Comparison of ENCODE assay signal across 1 cellular context in genomic region chr9:112170968-112171367, GRCh38.
A peak's percentile ranks its signal among the peaks of the same experiment; 100 is the strongest.
TF ChIP-seq lines count a peak whose summit lies in the region.

No MANE protein-coding gene starts in this region.

TF ChIP-seq in K562, 482 proteins besides CTCF, POLR2A, EP300 and RAD21 (continued from another document and continues in another):
- TF ChIP-seq, protein P1, sequence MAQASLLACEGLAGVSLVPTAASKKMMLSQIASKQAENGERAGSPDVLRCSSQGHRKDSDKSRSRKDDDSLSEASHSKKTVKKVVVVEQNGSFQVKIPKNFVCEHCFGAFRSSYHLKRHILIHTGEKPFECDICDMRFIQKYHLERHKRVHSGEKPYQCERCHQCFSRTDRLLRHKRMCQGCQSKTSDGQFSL (CRISPR knock-in tag; IDR thresholded peaks at IDR 0.05) = no peak
- TF ChIP-seq, protein P1 (tag; IDR thresholded peaks at IDR 0.05) = no peak
- no peak for TF ChIP-seq BRD9 (IDR thresholded peaks at IDR 0.05; ENCODE audit: low read depth, partially characterized antibody)
- no peak for TF ChIP-seq ELF2 (CRISPR knock-in tag; IDR thresholded peaks at IDR 0.05)
- TF ChIP-seq PKNOX1 (IDR thresholded peaks at IDR 0.05) = no peak; the same call in 1 of the 2 replicates
- TF ChIP-seq ZNF408 (CRISPR knock-in tag; IDR thresholded peaks at IDR 0.05; ENCODE audit: low read depth) = no peak
- no peak for TF ChIP-seq ZNF717 (CRISPR knock-in tag; IDR thresholded peaks at IDR 0.05)
- no peak for TF ChIP-seq TARDBP (IDR thresholded peaks at IDR 0.05)
- TF ChIP-seq JUND (IDR thresholded peaks at IDR 0.05; ENCODE audit: borderline replicate concordance, low read depth, low read length) = no peak
- TF ChIP-seq JUND (tag; IDR thresholded peaks at IDR 0.05; ENCODE audit: borderline replicate concordance, low read depth, low read length) = no peak
- no peak for TF ChIP-seq KAT2B (IDR thresholded peaks at IDR 0.05; ENCODE audit: low read depth, low read length)
- TF ChIP-seq ATF4 (CRISPR knock-in tag; IDR thresholded peaks at IDR 0.05) = no peak
- TF ChIP-seq, protein P2, sequence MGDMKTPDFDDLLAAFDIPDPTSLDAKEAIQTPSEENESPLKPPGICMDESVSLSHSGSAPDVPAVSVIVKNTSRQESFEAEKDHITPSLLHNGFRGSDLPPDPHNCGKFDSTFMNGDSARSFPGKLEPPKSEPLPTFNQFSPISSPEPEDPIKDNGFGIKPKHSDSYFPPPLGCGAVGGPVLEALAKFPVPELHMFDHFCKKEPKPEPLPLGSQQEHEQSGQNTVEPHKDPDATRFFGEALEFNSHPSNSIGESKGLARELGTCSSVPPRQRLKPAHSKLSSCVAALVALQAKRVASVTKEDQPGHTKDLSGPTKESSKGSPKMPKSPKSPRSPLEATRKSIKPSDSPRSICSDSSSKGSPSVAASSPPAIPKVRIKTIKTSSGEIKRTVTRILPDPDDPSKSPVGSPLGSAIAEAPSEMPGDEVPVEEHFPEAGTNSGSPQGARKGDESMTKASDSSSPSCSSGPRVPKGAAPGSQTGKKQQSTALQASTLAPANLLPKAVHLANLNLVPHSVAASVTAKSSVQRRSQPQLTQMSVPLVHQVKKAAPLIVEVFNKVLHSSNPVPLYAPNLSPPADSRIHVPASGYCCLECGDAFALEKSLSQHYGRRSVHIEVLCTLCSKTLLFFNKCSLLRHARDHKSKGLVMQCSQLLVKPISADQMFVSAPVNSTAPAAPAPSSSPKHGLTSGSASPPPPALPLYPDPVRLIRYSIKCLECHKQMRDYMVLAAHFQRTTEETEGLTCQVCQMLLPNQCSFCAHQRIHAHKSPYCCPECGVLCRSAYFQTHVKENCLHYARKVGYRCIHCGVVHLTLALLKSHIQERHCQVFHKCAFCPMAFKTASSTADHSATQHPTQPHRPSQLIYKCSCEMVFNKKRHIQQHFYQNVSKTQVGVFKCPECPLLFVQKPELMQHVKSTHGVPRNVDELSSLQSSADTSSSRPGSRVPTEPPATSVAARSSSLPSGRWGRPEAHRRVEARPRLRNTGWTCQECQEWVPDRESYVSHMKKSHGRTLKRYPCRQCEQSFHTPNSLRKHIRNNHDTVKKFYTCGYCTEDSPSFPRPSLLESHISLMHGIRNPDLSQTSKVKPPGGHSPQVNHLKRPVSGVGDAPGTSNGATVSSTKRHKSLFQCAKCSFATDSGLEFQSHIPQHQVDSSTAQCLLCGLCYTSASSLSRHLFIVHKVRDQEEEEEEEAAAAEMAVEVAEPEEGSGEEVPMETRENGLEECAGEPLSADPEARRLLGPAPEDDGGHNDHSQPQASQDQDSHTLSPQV (IDR thresholded peaks at IDR 0.05) = no peak
- no peak; the same call in 1 of the 2 replicates for TF ChIP-seq DMBX1 (CRISPR knock-in tag; IDR thresholded peaks at IDR 0.05; ENCODE audit: borderline replicate concordance)
- TF ChIP-seq, protein P3, sequence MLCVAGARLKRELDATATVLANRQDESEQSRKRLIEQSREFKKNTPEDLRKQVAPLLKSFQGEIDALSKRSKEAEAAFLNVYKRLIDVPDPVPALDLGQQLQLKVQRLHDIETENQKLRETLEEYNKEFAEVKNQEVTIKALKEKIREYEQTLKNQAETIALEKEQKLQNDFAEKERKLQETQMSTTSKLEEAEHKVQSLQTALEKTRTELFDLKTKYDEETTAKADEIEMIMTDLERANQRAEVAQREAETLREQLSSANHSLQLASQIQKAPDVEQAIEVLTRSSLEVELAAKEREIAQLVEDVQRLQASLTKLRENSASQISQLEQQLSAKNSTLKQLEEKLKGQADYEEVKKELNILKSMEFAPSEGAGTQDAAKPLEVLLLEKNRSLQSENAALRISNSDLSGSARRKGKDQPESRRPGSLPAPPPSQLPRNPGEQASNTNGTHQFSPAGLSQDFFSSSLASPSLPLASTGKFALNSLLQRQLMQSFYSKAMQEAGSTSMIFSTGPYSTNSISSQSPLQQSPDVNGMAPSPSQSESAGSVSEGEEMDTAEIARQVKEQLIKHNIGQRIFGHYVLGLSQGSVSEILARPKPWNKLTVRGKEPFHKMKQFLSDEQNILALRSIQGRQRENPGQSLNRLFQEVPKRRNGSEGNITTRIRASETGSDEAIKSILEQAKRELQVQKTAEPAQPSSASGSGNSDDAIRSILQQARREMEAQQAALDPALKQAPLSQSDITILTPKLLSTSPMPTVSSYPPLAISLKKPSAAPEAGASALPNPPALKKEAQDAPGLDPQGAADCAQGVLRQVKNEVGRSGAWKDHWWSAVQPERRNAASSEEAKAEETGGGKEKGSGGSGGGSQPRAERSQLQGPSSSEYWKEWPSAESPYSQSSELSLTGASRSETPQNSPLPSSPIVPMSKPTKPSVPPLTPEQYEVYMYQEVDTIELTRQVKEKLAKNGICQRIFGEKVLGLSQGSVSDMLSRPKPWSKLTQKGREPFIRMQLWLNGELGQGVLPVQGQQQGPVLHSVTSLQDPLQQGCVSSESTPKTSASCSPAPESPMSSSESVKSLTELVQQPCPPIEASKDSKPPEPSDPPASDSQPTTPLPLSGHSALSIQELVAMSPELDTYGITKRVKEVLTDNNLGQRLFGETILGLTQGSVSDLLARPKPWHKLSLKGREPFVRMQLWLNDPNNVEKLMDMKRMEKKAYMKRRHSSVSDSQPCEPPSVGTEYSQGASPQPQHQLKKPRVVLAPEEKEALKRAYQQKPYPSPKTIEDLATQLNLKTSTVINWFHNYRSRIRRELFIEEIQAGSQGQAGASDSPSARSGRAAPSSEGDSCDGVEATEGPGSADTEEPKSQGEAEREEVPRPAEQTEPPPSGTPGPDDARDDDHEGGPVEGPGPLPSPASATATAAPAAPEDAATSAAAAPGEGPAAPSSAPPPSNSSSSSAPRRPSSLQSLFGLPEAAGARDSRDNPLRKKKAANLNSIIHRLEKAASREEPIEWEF (CRISPR knock-in tag; IDR thresholded peaks at IDR 0.05) = no peak
- TF ChIP-seq TOE1 (IDR thresholded peaks at IDR 0.05; ENCODE audit: borderline replicate concordance) = no peak
- no peak for TF ChIP-seq TOE1 (CRISPR knock-in tag; IDR thresholded peaks at IDR 0.05; ENCODE audit: borderline replicate concordance, low read depth)
- peak; percentile 57; the same call in 1 of the 2 replicates for TF ChIP-seq ZNF407 (IDR thresholded peaks at IDR 0.05; ENCODE audit: low read depth)
- no peak for TF ChIP-seq COPS2 (conservative IDR thresholded peaks at IDR 0.05)
- no peak for TF ChIP-seq ZNF507 (tag; conservative IDR thresholded peaks at IDR 0.05)
- TF ChIP-seq ZNF76 (CRISPR knock-in tag; IDR thresholded peaks at IDR 0.05; ENCODE audit: borderline replicate concordance) = no peak
- no peak for TF ChIP-seq POLR2G (IDR thresholded peaks at IDR 0.05; ENCODE audit: low read depth, low read length)
- TF ChIP-seq LEF1 (IDR thresholded peaks at IDR 0.05) = 0 out of 2 replicates have a peak, but pooled peaks have one; percentile 33
- no peak for TF ChIP-seq SAFB (IDR thresholded peaks at IDR 0.05; ENCODE audit: borderline replicate concordance, low read depth, low read length)
- no peak for TF ChIP-seq ZNF354B (CRISPR knock-in tag; IDR thresholded peaks at IDR 0.05)
- no peak for TF ChIP-seq E2F4 (CRISPR knock-in tag; IDR thresholded peaks at IDR 0.05; ENCODE audit: low read depth)
- TF ChIP-seq, protein P4, sequence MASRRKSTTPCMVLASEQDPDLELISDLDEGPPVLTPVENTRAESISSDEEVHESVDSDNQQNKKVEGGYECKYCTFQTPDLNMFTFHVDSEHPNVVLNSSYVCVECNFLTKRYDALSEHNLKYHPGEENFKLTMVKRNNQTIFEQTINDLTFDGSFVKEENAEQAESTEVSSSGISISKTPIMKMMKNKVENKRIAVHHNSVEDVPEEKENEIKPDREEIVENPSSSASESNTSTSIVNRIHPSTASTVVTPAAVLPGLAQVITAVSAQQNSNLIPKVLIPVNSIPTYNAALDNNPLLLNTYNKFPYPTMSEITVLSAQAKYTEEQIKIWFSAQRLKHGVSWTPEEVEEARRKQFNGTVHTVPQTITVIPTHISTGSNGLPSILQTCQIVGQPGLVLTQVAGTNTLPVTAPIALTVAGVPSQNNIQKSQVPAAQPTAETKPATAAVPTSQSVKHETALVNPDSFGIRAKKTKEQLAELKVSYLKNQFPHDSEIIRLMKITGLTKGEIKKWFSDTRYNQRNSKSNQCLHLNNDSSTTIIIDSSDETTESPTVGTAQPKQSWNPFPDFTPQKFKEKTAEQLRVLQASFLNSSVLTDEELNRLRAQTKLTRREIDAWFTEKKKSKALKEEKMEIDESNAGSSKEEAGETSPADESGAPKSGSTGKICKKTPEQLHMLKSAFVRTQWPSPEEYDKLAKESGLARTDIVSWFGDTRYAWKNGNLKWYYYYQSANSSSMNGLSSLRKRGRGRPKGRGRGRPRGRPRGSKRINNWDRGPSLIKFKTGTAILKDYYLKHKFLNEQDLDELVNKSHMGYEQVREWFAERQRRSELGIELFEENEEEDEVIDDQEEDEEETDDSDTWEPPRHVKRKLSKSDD (conservative IDR thresholded peaks at IDR 0.05; ENCODE audit: low read length) = no peak
- TF ChIP-seq EWSR1 (IDR thresholded peaks at IDR 0.05; ENCODE audit: borderline replicate concordance, low read depth, partially characterized antibody) = no peak
- 0 out of 2 replicates have a peak, but pooled peaks have one; percentile 6 for TF ChIP-seq MTA2 (IDR thresholded peaks at IDR 0.05; ENCODE audit: low read depth)
- TF ChIP-seq ZNF589 (CRISPR knock-in tag; IDR thresholded peaks at IDR 0.05; ENCODE audit: low read depth) = no peak
- TF ChIP-seq ZNF3 (CRISPR knock-in tag; IDR thresholded peaks at IDR 0.05) = no peak
